13 cellular contexts compared by ENCODE assay signal in genomic region chr21:34126691-34127090, GRCh38. TPM values are rescaled to one million over a fixed set of nuclear protein-coding genes. Genes with fewer than 3 reads are reported as not detected.
DNase-seq lines count a peak whose midpoint lies in the region; ATAC-seq and TF ChIP-seq lines count a peak whose summit lies in the region.
"Had no signal": no experiment of that assay in that cellular context is flagged by ENCODE, and none has a peak within 500 bp of the region (broad histone marks: within the 10 kb centered on the region; RNA-seq: fewer than 3 reads in every experiment).

No MANE protein-coding gene starts in this region.

- no peak for TF ChIP-seq CTCF in transverse colon (IDR thresholded peaks at IDR 0.05)

- no peak for TF ChIP-seq POLR2A in transverse colon (IDR thresholded peaks at IDR 0.05)

- H3K27ac ChIP-seq in caudate nucleus (ENCODE audit: low read depth, low read length) = peak overlapping the region; percentile 82
- peak overlapping the region; percentile 63 to 87 (median 78) for H3K27ac ChIP-seq in transverse colon
- H3K27ac ChIP-seq: left ventricle myocardium inferior, spleen had no signal

- WGBS in transverse colon (ENCODE audit: low coverage in 1 of 2), 2 donors = 73 to 100% methylated on average over 2 to 5 of the region's 5 CpGs

- H3K4me1 ChIP-seq in transverse colon = peaks cover 20 to 62% (median 46%) of the 10 kb centered on the region in 4 donors

- H3K36me3 ChIP-seq in transverse colon = peaks cover 0 to 8% (median 0%) of the 10 kb centered on the region in 4 donors

- peaks cover 13% of the 10 kb centered on the region for H3K36me3 Mint-ChIP-seq in activated naive CD8-positive, alpha-beta T cell
- peaks cover 48% of the 10 kb centered on the region for H3K36me3 Mint-ChIP-seq in activated naive CD8-positive, alpha-beta T cell treated with anti-CD3 and anti-CD28 coated beads, Interleukin-2, amount 50 U/mL, for 24 hours (ENCODE audit: low read depth)

- no peak for DNase-seq in activated naive CD8-positive, alpha-beta T cell treated with anti-CD3 and anti-CD28 coated beads, Interleukin-2, amount 50 U/mL, for 24 hours
- DNase-seq in caudate nucleus (lab: John Stamatoyannopoulos, UW) (peak in 2 of 61 donors; percentile 9 to 10), kidney tubule cell (ENCODE audit: low spot score) (peak; percentile 23), transverse colon (no peak), NCI-H1436 treated with DMSO at 0.1 percent for 48 hours (lab: John Stamatoyannopoulos, UW) (no peak)
- DNase-seq in central memory CD4-positive, alpha-beta T cell = no peak
- no peak for DNase-seq in effector CD4-positive, alpha-beta T cell
- DNase-seq: effector CD8-positive, alpha-beta T cell; left ventricle myocardium inferior; NCI-H1048; NCI-H345; spleen had no signal

- no peaks in the 10 kb centered on the region for H3K9me3 Mint-ChIP-seq in activated naive CD8-positive, alpha-beta T cell (ENCODE audit: low read depth)
- no peaks in the 10 kb centered on the region for H3K9me3 Mint-ChIP-seq in activated naive CD8-positive, alpha-beta T cell treated with anti-CD3 and anti-CD28 coated beads, Interleukin-2, amount 50 U/mL, for 24 hours

- in situ Hi-C loops in transverse colon (cut with MboI; ENCODE audit: low pct_ligation_motif_present in 1 of 4, low pct_unique_long_range_greater_than_20kb in 1 of 4, low sequenced_read_pairs in 3 of 4) = no loop called here

- intact Hi-C loops in transverse colon (cut with DNase I; ENCODE audit: low total_unique reads) = loop anchor here (5.0 kb wide), 1 partner anchor 54 kb away; the partner anchor contains the start of genes MRPS6 and SLC5A3

- no peak for ATAC-seq in activated naive CD8-positive, alpha-beta T cell treated with anti-CD3 and anti-CD28 coated beads, Interleukin-2, amount 50 U/mL, for 24 hours

- H3K27me3 Mint-ChIP-seq in activated naive CD8-positive, alpha-beta T cell = no peaks in the 10 kb centered on the region
- no peaks in the 10 kb centered on the region for H3K27me3 Mint-ChIP-seq in activated naive CD8-positive, alpha-beta T cell treated with anti-CD3 and anti-CD28 coated beads, Interleukin-2, amount 50 U/mL, for 24 hours

- H3K27me3 ChIP-seq in transverse colon = no peaks in the 10 kb centered on the region
- H3K27me3 ChIP-seq: spleen had no signal

- no peak overlapping the region for H3K4me3 Mint-ChIP-seq in activated naive CD8-positive, alpha-beta T cell
- H3K4me3 Mint-ChIP-seq in activated naive CD8-positive, alpha-beta T cell treated with anti-CD3 and anti-CD28 coated beads, Interleukin-2, amount 50 U/mL, for 24 hours = no peak overlapping the region

- H3K27ac Mint-ChIP-seq in activated naive CD8-positive, alpha-beta T cell = peak overlapping the region; percentile 85
- H3K27ac Mint-ChIP-seq in activated naive CD8-positive, alpha-beta T cell treated with anti-CD3 and anti-CD28 coated beads, Interleukin-2, amount 50 U/mL, for 24 hours = no peak overlapping the region

- no peak overlapping the region for H3K4me3 ChIP-seq in transverse colon
- H3K4me3 ChIP-seq: left ventricle myocardium inferior, spleen had no signal

- TF ChIP-seq EP300 in transverse colon (IDR thresholded peaks at IDR 0.05; ENCODE audit: low read depth) = no peak

- H3K4me1 Mint-ChIP-seq in activated naive CD8-positive, alpha-beta T cell (ENCODE audit: low read depth) = peaks cover 90% of the 10 kb centered on the region
- H3K4me1 Mint-ChIP-seq in activated naive CD8-positive, alpha-beta T cell treated with anti-CD3 and anti-CD28 coated beads, Interleukin-2, amount 50 U/mL, for 24 hours = peaks cover 61% of the 10 kb centered on the region

- H3K9me3 ChIP-seq in transverse colon = no peaks in the 10 kb centered on the region
- H3K9me3 ChIP-seq: left ventricle myocardium inferior, spleen had no signal

RNA-seq across cellular contexts. Expression of gene MRPS6, which starts 53.3 kb away (rescaled TPM):
- 10 to 100 TPM; 27.9 to 59.1 (median 35.6) TPM for total RNA-seq in transverse colon

RNA-seq across cellular contexts. Expression of gene SLC5A3, which starts 53.3 kb away (rescaled TPM):
- 10 to 100 TPM; 12.0 to 32.6 (median 23.9) TPM for total RNA-seq in transverse colon
